11 cellular contexts compared by ENCODE assay signal in the genomic region with DNA sequence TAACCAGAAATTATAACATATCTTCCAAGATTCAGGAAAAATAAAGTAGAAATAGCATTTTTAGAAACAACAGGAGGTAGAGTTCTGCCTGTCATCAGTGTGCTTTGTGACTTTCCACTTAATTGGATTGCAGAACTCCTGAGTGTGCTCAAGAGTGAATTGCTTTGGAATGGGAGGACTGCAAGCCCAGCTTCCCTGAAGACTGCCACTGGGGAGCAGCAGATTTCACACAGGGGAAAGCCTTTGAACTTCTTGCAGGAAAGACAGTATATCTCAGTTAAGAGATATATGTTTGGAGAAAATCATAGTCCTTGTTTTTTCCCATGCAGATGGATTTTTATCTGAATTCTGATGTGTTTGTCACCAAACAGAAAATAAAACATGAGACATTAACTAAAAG.
DNase-seq lines count a peak whose midpoint lies in the region; ATAC-seq and TF ChIP-seq lines count a peak whose summit lies in the region.
"Had no signal": no experiment of that assay in that cellular context is flagged by ENCODE, and none has a peak within 500 bp of the region (broad histone marks: within the 10 kb centered on the region; RNA-seq: fewer than 3 reads in every experiment).

No MANE protein-coding gene starts in this region.

- H3K9me3 ChIP-seq in IMR-90 (ENCODE audit: control insufficient read depth, insufficient read depth, low read length) (no peaks in the 10 kb centered on the region), tibial nerve (peaks cover 0 to 16% (median 0%) of the 10 kb centered on the region in 4 donors)

- H4K91ac ChIP-seq in IMR-90 (ENCODE audit: insufficient read depth, low read depth, low read length): no peak overlapping the region

- H3K4ac ChIP-seq in IMR-90 (ENCODE audit: low read depth, low read length): no peak overlapping the region

- H2BK20ac ChIP-seq in IMR-90 (ENCODE audit: low read depth, low read length): no peak overlapping the region

- no peak overlapping the region for H2BK5ac ChIP-seq in IMR-90 (ENCODE audit: low read depth, low read length, poor library complexity, severe bottlenecking)

- H4K20me1 ChIP-seq in IMR-90 (ENCODE audit: insufficient read depth, low read length): no peaks in the 10 kb centered on the region

- H3K27me3 ChIP-seq in IMR-90 (ENCODE audit: control insufficient read depth, insufficient read depth, low read length) (no peaks in the 10 kb centered on the region), tibial nerve (no peaks in the 10 kb centered on the region)
- H3K27me3 ChIP-seq: suprapubic skin had no signal

- H3K56ac ChIP-seq in IMR-90 (ENCODE audit: extremely low read depth, insufficient read depth, low read length): no peak overlapping the region

- POLR2A ChIA-PET in IMR-90 (lab: Charles Lee; ENCODE audit: unreplicated experiment): no interaction called here

- no peak overlapping the region for H2AFZ ChIP-seq in IMR-90 (replicated peaks; ENCODE audit: low read length, poor library complexity)

- BruUV-seq in IMR-90 (replicated peaks; lab: Mats Ljungman, UMichigan): no TSS peak

- H3K36me3 ChIP-seq in IMR-90 (ENCODE audit: control insufficient read depth, insufficient read depth, low read length) (no peaks in the 10 kb centered on the region), tibial nerve (no peaks in the 10 kb centered on the region)
- H3K36me3 ChIP-seq: suprapubic skin had no signal

- no peaks in the 10 kb centered on the region for H3K79me1 ChIP-seq in IMR-90 (ENCODE audit: low read depth in 1 of 2, low read length in 2 of 2)

- H4K5ac ChIP-seq in IMR-90 (ENCODE audit: low read depth, low read length): no peak overlapping the region

- no peak overlapping the region for H3K27ac ChIP-seq in C4-2B
- no peak overlapping the region for H3K27ac ChIP-seq in IMR-90 (ENCODE audit: insufficient read depth, low read length)
- no peak overlapping the region for H3K27ac ChIP-seq in tibial nerve
- H3K27ac ChIP-seq: suprapubic skin had no signal

- H3K14ac ChIP-seq in IMR-90 (replicated peaks; ENCODE audit: low read depth, low read length): no peak overlapping the region

- no peak overlapping the region for H2BK15ac ChIP-seq in IMR-90 (ENCODE audit: low read depth, low read length)

- H3K4me3 ChIP-seq in IMR-90 (ENCODE audit: insufficient read depth, low read depth, low read length): no peak overlapping the region
- H3K4me3 ChIP-seq in cardiac fibroblast (replicated peaks in 1 of 2; ENCODE audit: low read depth in 2 of 2, low read length in 2 of 2): no peak overlapping the region
- no peak overlapping the region for H3K4me3 ChIP-seq in tibial nerve
- H3K4me3 ChIP-seq: suprapubic skin had no signal

- peak; percentile 8 for DNase-seq in IMR-90
- peak; percentile 14 to 43 for DNase-seq in cardiac fibroblast (ENCODE audit: low read depth in 2 of 2)
- peak; percentile 41 for DNase-seq in left kidney (ENCODE audit: low read depth, low spot score)
- no peak for DNase-seq in stimulated activated CD4-positive, alpha-beta T cell treated with anti-CD3 and anti-CD28 coated beads, Interleukin-4, amount 100 ng/mL, for 24 hours
- no peak for DNase-seq in tibial nerve (ENCODE audit: low spot score in 2 of 2)
- DNase-seq: activated naive CD4-positive, alpha-beta T cell treated with anti-CD3 and anti-CD28 coated beads, Interleukin-2, amount 10 ng/mL, durations not matched to agents 7 days and 5 days; NCI-H510A had no signal

- dilution Hi-C loops in IMR-90 (cut with HindIII; ENCODE audit: low sequenced_read_pairs, unreplicated experiment): no loop called here

- TF ChIP-seq POLR2A in IMR-90 (IDR thresholded peaks at IDR 0.05; ENCODE audit: low read depth, low read length) (no peak), tibial nerve (IDR thresholded peaks at IDR 0.05) (no peak)

- no peak overlapping the region for H3K23ac ChIP-seq in IMR-90 (ENCODE audit: low read depth, low read length)

- H3K4me1 ChIP-seq in IMR-90 (ENCODE audit: control insufficient read depth, insufficient read depth, low read length) (no peaks in the 10 kb centered on the region), tibial nerve (no peaks in the 10 kb centered on the region)
- H3K4me1 ChIP-seq: suprapubic skin had no signal

- no peak overlapping the region for H2AK5ac ChIP-seq in IMR-90 (ENCODE audit: low read depth, low read length)

- intact Hi-C loops in IMR-90 (cut with micrococcal nuclease): loop anchor here (5.0 kb wide), 1 partner anchor 232 kb away; no protein-coding TSS in a partner anchor

- H3K9ac ChIP-seq in IMR-90 (ENCODE audit: low read depth, low read length): no peak overlapping the region

- H3K9me1 ChIP-seq in IMR-90 (ENCODE audit: insufficient read depth, low read length): no peaks in the 10 kb centered on the region

- no peak overlapping the region for H2AK9ac ChIP-seq in IMR-90 (replicated peaks; ENCODE audit: low read depth, low read length, poor library complexity)

- H2BK120ac ChIP-seq in IMR-90 (ENCODE audit: low read depth, low read length): no peak overlapping the region

- H3K18ac ChIP-seq in IMR-90 (ENCODE audit: low read depth, low read length): no peak overlapping the region

- in situ Hi-C loops in IMR-90 (cut with MboI; ENCODE audit: low sequenced_read_pairs): no loop called here

- no peak overlapping the region for H4K8ac ChIP-seq in IMR-90 (ENCODE audit: low read depth in 2 of 2, low read length in 2 of 2)

- ATAC-seq in IMR-90 (ENCODE audit: low read depth): peak; percentile 48; the same call in 1 of the 2 replicates
- ATAC-seq in GM19455 (IDR thresholded peaks at IDR 0.05; ENCODE audit: unreplicated experiment): no peak
- ATAC-seq in HG02588 (IDR thresholded peaks at IDR 0.05; ENCODE audit: unreplicated experiment): no peak

- TF ChIP-seq EP300 in tibial nerve (IDR thresholded peaks at IDR 0.05): no peak

- H3K4me2 ChIP-seq in IMR-90 (ENCODE audit: low read depth, low read length): no peak overlapping the region

- TF ChIP-seq CTCF in C4-2B (conservative IDR thresholded peaks at IDR 0.05) (peak; percentile 31), IMR-90 (conservative IDR thresholded peaks at IDR 0.05; ENCODE audit: low read depth, low read length) (no peak), cardiac fibroblast (IDR thresholded peaks at IDR 0.05; ENCODE audit: low read depth, low read length) (peak; percentile 31), tibial nerve (IDR thresholded peaks at IDR 0.05) (no peak)

- TF ChIP-seq RAD21 in IMR-90 (IDR thresholded peaks at IDR 0.05; ENCODE audit: low read length): no peak

- CTCF ChIA-PET in IMR-90 (lab: Yijun Ruan, JAX): interaction anchor here (0.6 to 0.8 kb wide), 3 partner anchors 77 to 855 kb away, joined by 3 to 7 read pairs (median 3); no protein-coding TSS in a partner anchor

TF ChIP-seq in IMR-90, 13 proteins besides CTCF, POLR2A, EP300 and RAD21:
- TF ChIP-seq MAFK (IDR thresholded peaks at IDR 0.05; ENCODE audit: low read depth, low read length): no peak
- no peak for TF ChIP-seq RFX5 (IDR thresholded peaks at IDR 0.05; ENCODE audit: low read depth, low read length)

Comparison
In these comparisons a context has a peak if more than half of its experiments do, and no peak if none do; other contexts are left out.
1. CTCF ChIP-seq: peak in C4-2B (single experiment) and cardiac fibroblast (single experiment); none in IMR-90 (single experiment) and tibial nerve (0 of 5).
2. DNase-seq: peak in IMR-90 (single experiment), cardiac fibroblast (2 of 2) and left kidney (single experiment); none in stimulated activated CD4-positive, alpha-beta T cell treated with anti-CD3 and anti-CD28 coated beads, Interleukin-4, amount 100 ng/mL, for 24 hours (single experiment) and tibial nerve (0 of 2).